8 cellular contexts compared by ENCODE assay signal in genomic region chr12:93442411-93443340, GRCh38. TPM values are rescaled to one million over a fixed set of nuclear protein-coding genes. Genes with fewer than 3 reads are reported as not detected.
DNase-seq lines count a peak whose midpoint lies in the region; ATAC-seq and TF ChIP-seq lines count a peak whose summit lies in the region.

No MANE protein-coding gene starts in this region.

- TF ChIP-seq CTCF in brain (conservative IDR thresholded peaks at IDR 0.05) (no peak), liver (IDR thresholded peaks at IDR 0.05; ENCODE audit: low read depth, low read length, missing input control) (no peak), upper lobe of left lung (IDR thresholded peaks at IDR 0.05) (no peak)

- peak overlapping the region; percentile 63 to 83 for H3K9ac ChIP-seq in liver (ENCODE audit: low read depth in 1 of 2, low read length in 2 of 2)

- ATAC-seq in upper lobe of left lung (ENCODE audit: low FRiP score in 2 of 2) (no peak), GM18868 (IDR thresholded peaks at IDR 0.05; ENCODE audit: unreplicated experiment) (no peak), HG03159 (IDR thresholded peaks at IDR 0.05; ENCODE audit: unreplicated experiment) (no peak)

- peak; percentile 7 for DNase-seq in AG08395 (ENCODE audit: low spot score)
- DNase-seq in upper lobe of left lung: no peak
- no peak for DNase-seq in NCI-H510A (lab: John Stamatoyannopoulos, UW)

- peak overlapping the region; percentile 68 to 99 (median 74) for H3K4me3 ChIP-seq in liver (ENCODE audit: low read depth in 1 of 3, low read length in 3 of 3)
- H3K4me3 ChIP-seq in upper lobe of left lung: peak overlapping the region; percentile 96 to 100 (median 99)

- H3K4me1 Mint-ChIP-seq in IgD-negative memory B cell (peaks cover 30 to 43% (median 40%) of the 10 kb centered on the region in 3 donors), brain (peaks cover 45% of the 10 kb centered on the region)

- H3K27me3 ChIP-seq in liver (ENCODE audit: control insufficient read depth in 4 of 4, insufficient read depth in 4 of 4, low read length in 3 of 4): no peaks in the 10 kb centered on the region
- no peaks in the 10 kb centered on the region for H3K27me3 ChIP-seq in upper lobe of left lung

- 9% methylated on average over 19 of the region's 19 CpGs for WGBS in liver
- WGBS in upper lobe of left lung, 2 donors: 8 to 9% methylated on average over 19 of the region's 19 CpGs

- H3K4me1 ChIP-seq in liver (ENCODE audit: control insufficient read depth in 4 of 4, insufficient read depth in 4 of 4, low read length in 3 of 4) (peaks cover 4 to 29% (median 14%) of the 10 kb centered on the region in 4 donors), upper lobe of left lung (peaks cover 25 to 40% (median 29%) of the 10 kb centered on the region in 4 donors)

- H3K36me3 ChIP-seq in liver (ENCODE audit: control insufficient read depth in 4 of 4, insufficient read depth in 3 of 4, low read depth in 1 of 4, low read length in 3 of 4) (no peaks in the 10 kb centered on the region), upper lobe of left lung (no peaks in the 10 kb centered on the region)

- H3K27ac ChIP-seq in liver (ENCODE audit: low read depth in 1 of 2, low read length in 2 of 2) (peak overlapping the region; percentile 74 to 86), upper lobe of left lung (peak overlapping the region; percentile 90 to 97 (median 96))

- H3K27me3 Mint-ChIP-seq in IgD-negative memory B cell (no peaks in the 10 kb centered on the region), brain (peaks cover 13% of the 10 kb centered on the region)

- H3K9me3 ChIP-seq in liver (ENCODE audit: control insufficient read depth in 4 of 4, low read length in 3 of 4): no peaks in the 10 kb centered on the region
- no peaks in the 10 kb centered on the region for H3K9me3 ChIP-seq in upper lobe of left lung

- no peak for TF ChIP-seq POLR2A in upper lobe of left lung (IDR thresholded peaks at IDR 0.05)

- H3K9me3 Mint-ChIP-seq in IgD-negative memory B cell (no peaks in the 10 kb centered on the region), brain (no peaks in the 10 kb centered on the region)

- H3K27ac Mint-ChIP-seq in IgD-negative memory B cell (peak overlapping the region; percentile 90 to 96 (median 93)), brain (peak overlapping the region; percentile 99 to 100 (median 99))

- TF ChIP-seq RAD21 in liver (IDR thresholded peaks at IDR 0.05): no peak

- H3K36me3 Mint-ChIP-seq in IgD-negative memory B cell (no peaks in the 10 kb centered on the region), brain (no peaks in the 10 kb centered on the region)

- H3K4me3 Mint-ChIP-seq in IgD-negative memory B cell (peak overlapping the region; percentile 93 to 99 (median 94)), brain (peak overlapping the region; percentile 94 to 100 (median 97))

- TF ChIP-seq EP300 in upper lobe of left lung (IDR thresholded peaks at IDR 0.05): no peak

TF ChIP-seq in liver, 16 proteins besides CTCF, POLR2A, EP300 and RAD21:
- TF ChIP-seq FOXA1 (IDR thresholded peaks at IDR 0.05): no peak
- TF ChIP-seq REST (IDR thresholded peaks at IDR 0.05): no peak
- no peak for TF ChIP-seq ATF3 (IDR thresholded peaks at IDR 0.05)
- no peak for TF ChIP-seq HNF4A (conservative IDR thresholded peaks at IDR 0.05)
- no peak for TF ChIP-seq YY1 (IDR thresholded peaks at IDR 0.05)
- TF ChIP-seq ZBTB33 (IDR thresholded peaks at IDR 0.05): no peak
- no peak for TF ChIP-seq NR2F2 (IDR thresholded peaks at IDR 0.05)
- no peak for TF ChIP-seq HNF4G (IDR thresholded peaks at IDR 0.05)
- TF ChIP-seq MAX (IDR thresholded peaks at IDR 0.05): no peak
- TF ChIP-seq FOXA2 (IDR thresholded peaks at IDR 0.05): no peak
- no peak for TF ChIP-seq TAF1 (conservative IDR thresholded peaks at IDR 0.05)
- TF ChIP-seq GABPA (IDR thresholded peaks at IDR 0.05 in 1 of 2, conservative IDR thresholded peaks at IDR 0.05 in 1 of 2): no peak
- TF ChIP-seq RXRA (IDR thresholded peaks at IDR 0.05): no peak
- no peak for TF ChIP-seq SP1 (IDR thresholded peaks at IDR 0.05)
- TF ChIP-seq EGR1 (IDR thresholded peaks at IDR 0.05; ENCODE audit: low read depth in 2 of 2): no peak
- TF ChIP-seq JUND (IDR thresholded peaks at IDR 0.05): no peak

RNA-seq across cellular contexts. Expression of gene UBE2N, which starts 0.9 kb away (rescaled TPM):
- polyA plus RNA-seq in IgD-negative memory B cell: 245 TPM
- 98.7 TPM for polyA plus RNA-seq in brain (ENCODE audit: insufficient read depth, low read depth, low replicate concordance)
- total RNA-seq in liver: 10 to 100 TPM; 13.9 to 63.7 TPM
- 10 to 100 TPM; 24.7 to 40.4 TPM for polyA plus RNA-seq in liver
- total RNA-seq in upper lobe of left lung: 10 to 100 TPM in 5 of 6 donors, 1 to 10 TPM in 1; 10.0 to 78.1 (median 46.3) TPM

RNA-seq across cellular contexts. Expression of gene MRPL42, which starts 24.6 kb away (rescaled TPM):
- polyA plus RNA-seq in IgD-negative memory B cell (84.5 TPM), brain (ENCODE audit: insufficient read depth, low read depth, low replicate concordance) (33.3 TPM), liver (10 to 100 TPM; 20.4 to 38.8 TPM)
- total RNA-seq in liver (10 to 100 TPM; 32.5 to 34.1 TPM), upper lobe of left lung (10 to 100 TPM; 15.5 to 63.8 (median 36.7) TPM)
